In genomic region chr7:44693641-44694313, GRCh38 we compare ENCODE assay signal across 14 cellular contexts. TPM values are rescaled to one million over a fixed set of nuclear protein-coding genes. Genes with fewer than 3 reads are reported as not detected.
DNase-seq lines count a peak whose midpoint lies in the region; ATAC-seq and TF ChIP-seq lines count a peak whose summit lies in the region.
"Had no signal": no experiment of that assay in that cellular context is flagged by ENCODE, and none has a peak within 500 bp of the region (broad histone marks: within the 10 kb centered on the region; RNA-seq: fewer than 3 reads in every experiment).

No MANE protein-coding gene starts in this region.

- H3K27me3 Mint-ChIP-seq in T-helper 2 cell treated with Interferon-gamma antibody and Interleukin-4, amounts not matched to agents 5 μg/mL and 100 μg/mL, for 36 hours (ENCODE audit: low read depth): no peaks in the 10 kb centered on the region
- no peaks in the 10 kb centered on the region for H3K27me3 Mint-ChIP-seq in activated T-cell treated with anti-CD3 and anti-CD28 coated beads, Interleukin-2, amount 50 U/mL, for 72 hours (ENCODE audit: low read depth)
- H3K27me3 Mint-ChIP-seq: memory B cell had no signal

- H3K27me3 ChIP-seq in lower lobe of right lung (ENCODE audit: low read depth): no peaks in the 10 kb centered on the region
- H3K27me3 ChIP-seq in colonic mucosa: no peaks in the 10 kb centered on the region
- H3K27me3 ChIP-seq: testis had no signal

- CTCF ChIA-PET in AG04449 (lab: Yijun Ruan, JAX): interaction anchor here (0.9 kb wide), 1 partner anchor 10 kb away, joined by 3 read pairs; no protein-coding TSS in a partner anchor

- peak; percentile 40 to 41 for ATAC-seq in lower lobe of right lung
- no peak for ATAC-seq in activated T-cell treated with anti-CD3 and anti-CD28 coated beads, Interleukin-2, amount 50 U/mL, for 72 hours (replicated peaks in 1 of 2)
- ATAC-seq: Panc1 had no signal

- H3K36me3 ChIP-seq in lower lobe of right lung (peaks cover 86% of the 10 kb centered on the region), colonic mucosa (peaks cover 21% of the 10 kb centered on the region)

- no peaks in the 10 kb centered on the region for H3K9me3 ChIP-seq in lower lobe of right lung
- no peaks in the 10 kb centered on the region for H3K9me3 ChIP-seq in colonic mucosa
- H3K9me3 ChIP-seq: testis had no signal

- peaks cover 64% of the 10 kb centered on the region for H3K36me3 Mint-ChIP-seq in T-helper 2 cell treated with Interferon-gamma antibody and Interleukin-4, amounts not matched to agents 5 μg/mL and 100 μg/mL, for 36 hours (ENCODE audit: low read depth)
- H3K36me3 Mint-ChIP-seq in activated T-cell treated with anti-CD3 and anti-CD28 coated beads, Interleukin-2, amount 50 U/mL, for 72 hours (ENCODE audit: insufficient read depth in 2 of 2): peaks cover 14 to 38% of the 10 kb centered on the region in 2 donors

- no peak overlapping the region for H3K27ac ChIP-seq in lower lobe of right lung
- no peak overlapping the region for H3K27ac ChIP-seq in colonic mucosa
- H3K27ac ChIP-seq: C4-2B, testis had no signal

- POLR2A ChIA-PET in AG04449 (lab: Yijun Ruan, JAX): interaction anchor here (0.9 kb wide), 1 partner anchor 120 kb away, joined by 3 read pairs; the partner anchor contains the start of gene DDX56

- H3K27ac Mint-ChIP-seq in T-helper 2 cell treated with Interferon-gamma antibody and Interleukin-4, amounts not matched to agents 5 μg/mL and 100 μg/mL, for 36 hours: no peak overlapping the region
- no peak overlapping the region for H3K27ac Mint-ChIP-seq in activated T-cell treated with anti-CD3 and anti-CD28 coated beads, Interleukin-2, amount 50 U/mL, for 72 hours
- H3K27ac Mint-ChIP-seq: memory B cell had no signal

- H3K4me1 ChIP-seq in lower lobe of right lung (no peaks in the 10 kb centered on the region), colonic mucosa (no peaks in the 10 kb centered on the region)
- H3K4me1 ChIP-seq: testis had no signal

- DNase-seq in AG04449 (ENCODE audit: low read depth, low spot score) (peak; percentile 68), HT1080 (ENCODE audit: low read depth) (peak; percentile 58), epithelial cell of esophagus (ENCODE audit: low read depth) (peak; percentile 18), lower lobe of right lung (peak; percentile 45), NCI-H748 (lab: John Stamatoyannopoulos, UW; ENCODE audit: unreplicated experiment) (no peak), colonic mucosa (no peak)
- DNase-seq in T-helper 2 cell treated with Interferon-gamma antibody and Interleukin-4, amounts not matched to agents 5 μg/mL and 100 μg/mL, for 36 hours (ENCODE audit: low spot score): no peak
- DNase-seq in activated T-cell treated with anti-CD3 and anti-CD28 coated beads, Interleukin-2, amount 50 U/mL, for 72 hours: no peak
- DNase-seq: H9, NCI-H345, testis had no signal

- TF ChIP-seq CTCF in AG04449 (IDR thresholded peaks at IDR 0.05; ENCODE audit: insufficient read depth, low read length, missing control alignments) (no peak), epithelial cell of esophagus (IDR thresholded peaks at IDR 0.05; ENCODE audit: insufficient read depth, low read depth, low read length, missing control alignments) (no peak), lower lobe of right lung (IDR thresholded peaks at IDR 0.05) (no peak), colonic mucosa (IDR thresholded peaks at IDR 0.05) (no peak)

- H3K9me3 Mint-ChIP-seq in T-helper 2 cell treated with Interferon-gamma antibody and Interleukin-4, amounts not matched to agents 5 μg/mL and 100 μg/mL, for 36 hours: no peaks in the 10 kb centered on the region
- H3K9me3 Mint-ChIP-seq in activated T-cell treated with anti-CD3 and anti-CD28 coated beads, Interleukin-2, amount 50 U/mL, for 72 hours: no peaks in the 10 kb centered on the region
- H3K9me3 Mint-ChIP-seq: H9, memory B cell had no signal

- intact Hi-C loops in lower lobe of right lung (cut with DNase I): no loop called here
- intact Hi-C loops in colonic mucosa (cut with DNase I): no loop called here

- no peaks in the 10 kb centered on the region for H3K4me1 Mint-ChIP-seq in T-helper 2 cell treated with Interferon-gamma antibody and Interleukin-4, amounts not matched to agents 5 μg/mL and 100 μg/mL, for 36 hours (ENCODE audit: low read depth)
- H3K4me1 Mint-ChIP-seq in activated T-cell treated with anti-CD3 and anti-CD28 coated beads, Interleukin-2, amount 50 U/mL, for 72 hours (ENCODE audit: low read depth): no peaks in the 10 kb centered on the region
- H3K4me1 Mint-ChIP-seq: H9 had no signal

- H3K4me3 ChIP-seq in AG04449 (ENCODE audit: low read depth, low read length) (no peak overlapping the region), epithelial cell of esophagus (ENCODE audit: low read length) (no peak overlapping the region), lower lobe of right lung (no peak overlapping the region), colonic mucosa (no peak overlapping the region)
- H3K4me3 ChIP-seq: testis had no signal

- H3K4me3 Mint-ChIP-seq in T-helper 2 cell treated with Interferon-gamma antibody and Interleukin-4, amounts not matched to agents 5 μg/mL and 100 μg/mL, for 36 hours: no peak overlapping the region
- no peak overlapping the region for H3K4me3 Mint-ChIP-seq in activated T-cell treated with anti-CD3 and anti-CD28 coated beads, Interleukin-2, amount 50 U/mL, for 72 hours
- H3K4me3 Mint-ChIP-seq: H9, memory B cell had no signal

- H3K9ac ChIP-seq in colonic mucosa (ENCODE audit: low read depth in 2 of 2, low read length in 2 of 2): no peak overlapping the region

RNA-seq across cellular contexts. Expression of gene ZMIZ2, which starts 54.9 kb away (rescaled TPM):
- 11.9 and 17.8 TPM in 2 replicates for total RNA-seq in HT1080 (2014; rRNA removed; shearing (Covaris generic))
- 27.1 and 28.6 TPM in 2 replicates for polyA plus RNA-seq in HT1080 (2015; cell fraction: cytosol; rRNA removed)
- 139 and 148 TPM in 2 replicates for polyA plus RNA-seq in HT1080 (2015; cell fraction: nucleus; rRNA removed)
- total RNA-seq in lower lobe of right lung (97.9 TPM), colonic mucosa (100 to 1,000 TPM in 1 of 2 donors, 10 to 100 TPM in 1; 61.8 to 112 TPM)
- 100 to 1,000 TPM; 101 to 113 TPM for total RNA-seq in activated T-cell treated with anti-CD3 and anti-CD28 coated beads, Interleukin-2, amount 50 U/mL, for 72 hours

Comparison
In these comparisons a context has a peak if more than half of its experiments do, and no peak if none do; other contexts are left out.
1. DNase-seq: peak in AG04449 (single experiment), HT1080 (single experiment), epithelial cell of esophagus (single experiment) and lower lobe of right lung (single experiment); none in T-helper 2 cell treated with Interferon-gamma antibody and Interleukin-4, amounts not matched to agents 5 μg/mL and 100 μg/mL, for 36 hours (single experiment), NCI-H748 (single experiment), colonic mucosa (single experiment) and activated T-cell treated with anti-CD3 and anti-CD28 coated beads, Interleukin-2, amount 50 U/mL, for 72 hours (0 of 2).
2. ATAC-seq: peak in lower lobe of right lung (2 of 2); none in activated T-cell treated with anti-CD3 and anti-CD28 coated beads, Interleukin-2, amount 50 U/mL, for 72 hours (0 of 2).